ENCODE assay signal across 29 cellular contexts in the genomic region with DNA sequence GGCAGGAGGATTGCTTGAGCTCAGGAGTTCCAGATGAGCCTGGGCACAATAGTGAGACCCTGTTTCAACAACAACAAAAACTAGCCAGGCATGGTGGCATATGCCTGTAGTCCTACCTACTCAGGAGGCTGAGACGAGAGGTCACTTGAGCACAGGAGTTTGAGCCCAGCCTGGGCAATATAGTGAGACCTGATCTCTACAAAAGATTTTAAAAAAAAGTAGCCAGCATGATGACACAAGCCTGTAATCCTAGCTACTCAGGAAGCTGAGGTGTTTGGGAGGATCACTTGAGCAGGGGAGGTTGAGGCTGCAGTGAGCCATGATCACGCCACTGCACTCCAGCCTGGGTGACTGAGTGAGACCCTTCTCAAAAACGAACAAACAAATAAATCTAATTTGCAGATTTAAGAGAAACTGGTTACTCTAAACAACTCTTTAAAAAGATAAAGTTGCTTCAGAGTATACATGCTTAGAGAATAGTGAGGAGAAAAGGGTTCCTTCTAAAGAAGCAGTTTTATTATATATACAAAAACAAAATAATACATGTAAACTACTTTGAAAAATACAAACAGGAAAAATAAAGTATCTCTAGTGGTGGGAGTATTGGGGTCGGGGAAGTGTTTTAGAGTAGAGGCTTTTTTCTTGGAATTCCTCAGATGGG.
A peak's percentile ranks its signal among the peaks of the same experiment; 100 is the strongest.
DNase-seq lines count a peak whose midpoint lies in the region; ATAC-seq, FAIRE-seq and TF ChIP-seq lines count a peak whose summit lies in the region.
"Had no signal": no experiment of that assay in that cellular context is flagged by ENCODE, and none has a peak within 500 bp of the region (broad histone marks: within the 10 kb centered on the region; RNA-seq: fewer than 3 reads in every experiment).

No MANE protein-coding gene starts in this region.

- H3K14ac ChIP-seq in IMR-90 (replicated peaks; ENCODE audit: low read depth, low read length), result 0 out of 2 replicates have a peak overlapping the region, but pooled peaks have one; percentile 76

- H2BK20ac ChIP-seq in IMR-90 (ENCODE audit: low read depth, low read length), result peak overlapping the region; percentile 85

- H2BK5ac ChIP-seq in IMR-90 (ENCODE audit: low read depth, low read length, poor library complexity, severe bottlenecking), result no peak overlapping the region

- H3K4me3 ChIP-seq in CD8-positive, alpha-beta memory T cell (ENCODE audit: low read length), result no peak overlapping the region
- H3K4me3 ChIP-seq in IMR-90 (ENCODE audit: insufficient read depth, low read depth, low read length) (no peak overlapping the region), K562 (no peak overlapping the region)
- H3K4me3 ChIP-seq: BLaER1, SK-N-MC had no signal

- CTCF ChIA-PET in CD8-positive, alpha-beta memory T cell (lab: Charles Lee), result no interaction called here
- CTCF ChIA-PET in IMR-90 (lab: Yijun Ruan, JAX), result interaction anchor here (0.6 kb wide), 1 partner anchor 25 kb away, joined by 4 read pairs; no protein-coding TSS in a partner anchor
- CTCF ChIA-PET in K562 (lab: Yijun Ruan, JAX; ENCODE audit: low intra/inter-chr PET ratio), result no interaction called here

- peak overlapping the region; percentile 89; the same call in 1 of the 3 replicates for H2BK15ac ChIP-seq in IMR-90 (ENCODE audit: low read depth, low read length)

- no peaks in the 10 kb centered on the region for H3K9me3 ChIP-seq in CD8-positive, alpha-beta memory T cell (ENCODE audit: low read length)
- no peaks in the 10 kb centered on the region for H3K9me3 ChIP-seq in IMR-90 (ENCODE audit: control insufficient read depth, insufficient read depth, low read length)
- no peaks in the 10 kb centered on the region for H3K9me3 ChIP-seq in K562 (replicated peaks; ENCODE audit: control insufficient read depth, insufficient read depth, low read depth, low read length)
- H3K9me3 ChIP-seq: Caco-2 had no signal

- TF ChIP-seq CTCF in IMR-90 (conservative IDR thresholded peaks at IDR 0.05; ENCODE audit: low read depth, low read length), result no peak
- no peak for TF ChIP-seq CTCF in K562 (IDR thresholded peaks at IDR 0.05 in 2 of 3, conservative IDR thresholded peaks at IDR 0.05 in 1 of 3; ENCODE audit: insufficient read depth in 2 of 3, low read depth in 1 of 3, low read length in 3 of 3)

- peaks cover 0 to 2% (median 0%) of the 10 kb centered on the region in 5 donors for H3K9me3 Mint-ChIP-seq in CD8-positive, alpha-beta memory T cell
- H3K9me3 Mint-ChIP-seq in activated T-cell treated with anti-CD3 and anti-CD28 coated beads, Interleukin-2, amount 50 U/mL, for 24 hours, result no peaks in the 10 kb centered on the region
- H3K9me3 Mint-ChIP-seq: CD4-positive, alpha-beta T cell had no signal

- H4K8ac ChIP-seq in IMR-90 (ENCODE audit: low read depth in 2 of 2, low read length in 2 of 2), result peak overlapping the region in 1 of 2 experiments; percentile 66; a peak in 1 of 4 replicates

- TF ChIP-seq RAD21 in IMR-90 (IDR thresholded peaks at IDR 0.05; ENCODE audit: low read length), result no peak
- 0 out of 4 replicates have a peak, but pooled peaks of 1 of the 2 experiments have one; percentile 5 for TF ChIP-seq RAD21 in K562 (CRISPR knock-in tag; conservative IDR thresholded peaks at IDR 0.05 in 1 of 2, IDR thresholded peaks at IDR 0.05 in 1 of 2)

- H3K79me2 ChIP-seq in K562 (ENCODE audit: control insufficient read depth, insufficient read depth, low read length), result no peaks in the 10 kb centered on the region; the same call in 2 of the 3 replicates

- dilution Hi-C loops in IMR-90 (cut with HindIII; ENCODE audit: low sequenced_read_pairs, unreplicated experiment), result no loop called here

- no CpG with 5 or more reads among the region's 4 CpGs for WGBS in IMR-90 (ENCODE audit: extremely low coverage in 2 of 2, insufficient read length in 1 of 2), 2 experiments
- 18% methylated on average over 4 of the region's 4 CpGs for WGBS in K562 (ENCODE audit: insufficient coverage, low coverage, missing lambda C conversion rate)

- peaks cover 0 to 13% of the 10 kb centered on the region in 2 experiments; a peak in 2 of 4 replicates for H3K79me1 ChIP-seq in IMR-90 (ENCODE audit: low read depth in 1 of 2, low read length in 2 of 2)

- peaks cover 7% of the 10 kb centered on the region in 3 donors for H3K4me1 Mint-ChIP-seq in CD8-positive, alpha-beta memory T cell
- H3K4me1 Mint-ChIP-seq in activated T-cell treated with anti-CD3 and anti-CD28 coated beads, Interleukin-2, amount 50 U/mL, for 24 hours (ENCODE audit: low read depth), result no peaks in the 10 kb centered on the region

- H3K4me3 Mint-ChIP-seq in CD8-positive, alpha-beta memory T cell, result no peak overlapping the region
- H3K4me3 Mint-ChIP-seq in activated T-cell treated with anti-CD3 and anti-CD28 coated beads, Interleukin-2, amount 50 U/mL, for 24 hours, result no peak overlapping the region
- H3K4me3 Mint-ChIP-seq: CD4-positive, alpha-beta T cell had no signal

- BruUV-seq in IMR-90 (replicated peaks; lab: Mats Ljungman, UMichigan) (no TSS peak), K562 (replicated peaks; lab: Mats Ljungman, UMichigan) (no TSS peak)

- H3K56ac ChIP-seq in IMR-90 (ENCODE audit: extremely low read depth, insufficient read depth, low read length), result no peak overlapping the region

- H3K9ac ChIP-seq in IMR-90 (ENCODE audit: low read depth, low read length), result no peak overlapping the region
- peak overlapping the region in 1 of 2 experiments; percentile 43; a peak in 3 of 4 replicates for H3K9ac ChIP-seq in K562 (ENCODE audit: insufficient read depth in 1 of 2, low read depth in 2 of 2, low read length in 2 of 2)
- H3K9ac ChIP-seq: BLaER1 had no signal

- TF ChIP-seq EP300 in K562 (IDR thresholded peaks at IDR 0.05; ENCODE audit: low read length), result peak; percentile 81

- no peaks in the 10 kb centered on the region for H3K27me3 ChIP-seq in CD8-positive, alpha-beta memory T cell (ENCODE audit: insufficient read depth, low read length, poor library complexity, severe bottlenecking)
- H3K27me3 ChIP-seq in IMR-90 (ENCODE audit: control insufficient read depth, insufficient read depth, low read length) (no peaks in the 10 kb centered on the region), K562 (ENCODE audit: control insufficient read depth in 2 of 2, insufficient read depth in 2 of 2, low read length in 2 of 2) (no peaks in the 10 kb centered on the region)
- H3K27me3 ChIP-seq: BLaER1 had no signal

- no peaks in the 10 kb centered on the region for H3K36me3 Mint-ChIP-seq in CD8-positive, alpha-beta memory T cell
- H3K36me3 Mint-ChIP-seq in activated T-cell treated with anti-CD3 and anti-CD28 coated beads, Interleukin-2, amount 50 U/mL, for 24 hours (ENCODE audit: low read depth), result no peaks in the 10 kb centered on the region

- H3K18ac ChIP-seq in IMR-90 (ENCODE audit: low read depth, low read length), result peak overlapping the region; percentile 61; the same call in 1 of the 2 replicates

- H4K5ac ChIP-seq in IMR-90 (ENCODE audit: low read depth, low read length), result no peak overlapping the region

- FAIRE-seq in K562 (lab: Jason Lieb, UNC), result no peak
- FAIRE-seq: A204.1, GM12891, HTR-8/SVneo had no signal

- in situ Hi-C loops in IMR-90 (cut with MboI; ENCODE audit: low sequenced_read_pairs), result no loop called here
- in situ Hi-C loops in K562 (cut with MboI), result no loop called here

- peak overlapping the region; percentile 76 for H3K4ac ChIP-seq in IMR-90 (ENCODE audit: low read depth, low read length)

- no peak overlapping the region for H3K23ac ChIP-seq in IMR-90 (ENCODE audit: low read depth, low read length)

- peak overlapping the region; percentile 31 for H3K27ac ChIP-seq in CD8-positive, alpha-beta memory T cell (ENCODE audit: low read depth, low read length)
- H3K27ac ChIP-seq in IMR-90 (ENCODE audit: insufficient read depth, low read length) (no peak overlapping the region), K562 (ENCODE audit: extremely low read depth, low read depth, low read length) (peak overlapping the region; percentile 59)
- H3K27ac ChIP-seq: BLaER1, RWPE1, SK-N-MC had no signal

- H3K9me1 ChIP-seq in IMR-90 (ENCODE audit: insufficient read depth, low read length), result peaks cover 24% of the 10 kb centered on the region
- H3K9me1 ChIP-seq in K562 (ENCODE audit: control insufficient read depth, insufficient read depth, low read length), result no peaks in the 10 kb centered on the region

- peak overlapping the region; percentile 70; the same call in 1 of the 2 replicates for H4K91ac ChIP-seq in IMR-90 (ENCODE audit: insufficient read depth, low read depth, low read length)

- no peaks in the 10 kb centered on the region for H3K36me3 ChIP-seq in CD8-positive, alpha-beta memory T cell (ENCODE audit: insufficient read depth, low read length)
- H3K36me3 ChIP-seq in IMR-90 (ENCODE audit: control insufficient read depth, insufficient read depth, low read length), result no peaks in the 10 kb centered on the region
- H3K36me3 ChIP-seq in K562 (ENCODE audit: control insufficient read depth, insufficient read depth, low read length), result no peaks in the 10 kb centered on the region
- H3K36me3 ChIP-seq: BLaER1 had no signal

- no peak overlapping the region for H3K4me2 ChIP-seq in IMR-90 (ENCODE audit: low read depth, low read length)
- no peak overlapping the region; the same call in 1 of the 2 replicates for H3K4me2 ChIP-seq in K562 (ENCODE audit: insufficient read depth, low read length)
- H3K4me2 ChIP-seq: BLaER1 had no signal

- H2AFZ ChIP-seq in IMR-90 (replicated peaks; ENCODE audit: low read length, poor library complexity) (no peak overlapping the region), K562 (ENCODE audit: low read depth, low read length) (peak overlapping the region; percentile 91)

- intact Hi-C loops in IMR-90 (cut with micrococcal nuclease) (no loop called here), K562 (cut with micrococcal nuclease) (no loop called here)

- DNase-seq in CD8-positive, alpha-beta memory T cell, result no peak
- DNase-seq in IMR-90, result peak; percentile 37
- DNase-seq in K562 (ENCODE audit: extremely low read depth in 1 of 4, low spot score in 3 of 4), result peak in 1 of 4 experiments; percentile 58
- DNase-seq in iris pigment epithelial cell (ENCODE audit: low read depth), result peak; percentile 37
- DNase-seq in NCI-H1105 (lab: John Stamatoyannopoulos, UW), result no peak
- no peak for DNase-seq in SIG-M5 (lab: John Stamatoyannopoulos, UW)
- DNase-seq in COLO829 (ENCODE audit: low spot score), result no peak
- DNase-seq in activated T-cell treated with anti-CD3 and anti-CD28 coated beads, Interleukin-2, amount 50 U/mL, for 24 hours, result no peak
- DNase-seq: Caco-2; CD4-positive, alpha-beta T cell; DMS79 treated with DMSO at 0.1 percent for 48 hours; GF-D8; KG1; MV-4-11; NCI-H1105 treated with DMSO at 0.1 percent for 48 hours; NCI-H146; NCI-H1930; NCI-H2107; NCI-H226; NCI-H510A; NCI-H69; SHP77 had no signal

- peak overlapping the region; percentile 45; the same call in 1 of the 2 replicates for H2AK5ac ChIP-seq in IMR-90 (ENCODE audit: low read depth, low read length)

- no peak overlapping the region for H2AK9ac ChIP-seq in IMR-90 (replicated peaks; ENCODE audit: low read depth, low read length, poor library complexity)

- TF ChIP-seq POLR2A in IMR-90 (IDR thresholded peaks at IDR 0.05; ENCODE audit: low read depth, low read length), result no peak
- no peak for TF ChIP-seq POLR2A in K562 (conservative IDR thresholded peaks at IDR 0.05)

- POLR2A ChIA-PET in CD8-positive, alpha-beta memory T cell (lab: Charles Lee), result no interaction called here
- POLR2A ChIA-PET in IMR-90 (lab: Charles Lee; ENCODE audit: unreplicated experiment), result no interaction called here
- POLR2A ChIA-PET in K562 (lab: Yijun Ruan, JAX), result interaction anchor here (0.6 to 2.0 kb wide), 10 partner anchors 10 to 455 kb away, joined by 3 to 10 read pairs (median 3); partner anchors contain the start of gene TBX19

- H3K4me1 ChIP-seq in CD8-positive, alpha-beta memory T cell (ENCODE audit: insufficient read depth, low read length), result no peaks in the 10 kb centered on the region
- peaks cover 12% of the 10 kb centered on the region for H3K4me1 ChIP-seq in IMR-90 (ENCODE audit: control insufficient read depth, insufficient read depth, low read length)
- H3K4me1 ChIP-seq in K562 (replicated peaks in 1 of 2; ENCODE audit: control insufficient read depth in 2 of 2, insufficient read depth in 2 of 2, low read length in 2 of 2), result peaks cover 20 to 68% of the 10 kb centered on the region in 2 experiments
- H3K4me1 ChIP-seq: BLaER1 had no signal

- no peaks in the 10 kb centered on the region for H4K20me1 ChIP-seq in IMR-90 (ENCODE audit: insufficient read depth, low read length)
- H4K20me1 ChIP-seq in K562 (replicated peaks; ENCODE audit: control insufficient read depth, insufficient read depth, low read length), result no peaks in the 10 kb centered on the region
- H4K20me1 ChIP-seq: BLaER1 had no signal

- peaks cover 1 to 7% of the 10 kb centered on the region in 2 donors for H3K27me3 Mint-ChIP-seq in CD8-positive, alpha-beta memory T cell
- H3K27me3 Mint-ChIP-seq in activated T-cell treated with anti-CD3 and anti-CD28 coated beads, Interleukin-2, amount 50 U/mL, for 24 hours, result peaks cover 7% of the 10 kb centered on the region

- no peak for ATAC-seq in IMR-90 (ENCODE audit: low read depth)
- peak; percentile 68 for ATAC-seq in K562
- ATAC-seq: Panc1 had no signal

- H2BK120ac ChIP-seq in IMR-90 (ENCODE audit: low read depth, low read length), result peak overlapping the region; percentile 56; the same call in 1 of the 2 replicates

- no peak overlapping the region for H3K27ac Mint-ChIP-seq in CD8-positive, alpha-beta memory T cell
- H3K27ac Mint-ChIP-seq in activated T-cell treated with anti-CD3 and anti-CD28 coated beads, Interleukin-2, amount 50 U/mL, for 24 hours, result no peak overlapping the region
- H3K27ac Mint-ChIP-seq: CD4-positive, alpha-beta T cell had no signal

Comparison
In these comparisons a context has a peak if more than half of its experiments do, and no peak if none do; other contexts are left out.
1. DNase-seq: peak in IMR-90 (single experiment) and iris pigment epithelial cell (single experiment); none in CD8-positive, alpha-beta memory T cell (0 of 5), NCI-H1105 (single experiment), SIG-M5 (single experiment), COLO829 (single experiment) and activated T-cell treated with anti-CD3 and anti-CD28 coated beads, Interleukin-2, amount 50 U/mL, for 24 hours (single experiment).